Comparison of ENCODE assay signal across 8 cellular contexts in the genomic region with DNA sequence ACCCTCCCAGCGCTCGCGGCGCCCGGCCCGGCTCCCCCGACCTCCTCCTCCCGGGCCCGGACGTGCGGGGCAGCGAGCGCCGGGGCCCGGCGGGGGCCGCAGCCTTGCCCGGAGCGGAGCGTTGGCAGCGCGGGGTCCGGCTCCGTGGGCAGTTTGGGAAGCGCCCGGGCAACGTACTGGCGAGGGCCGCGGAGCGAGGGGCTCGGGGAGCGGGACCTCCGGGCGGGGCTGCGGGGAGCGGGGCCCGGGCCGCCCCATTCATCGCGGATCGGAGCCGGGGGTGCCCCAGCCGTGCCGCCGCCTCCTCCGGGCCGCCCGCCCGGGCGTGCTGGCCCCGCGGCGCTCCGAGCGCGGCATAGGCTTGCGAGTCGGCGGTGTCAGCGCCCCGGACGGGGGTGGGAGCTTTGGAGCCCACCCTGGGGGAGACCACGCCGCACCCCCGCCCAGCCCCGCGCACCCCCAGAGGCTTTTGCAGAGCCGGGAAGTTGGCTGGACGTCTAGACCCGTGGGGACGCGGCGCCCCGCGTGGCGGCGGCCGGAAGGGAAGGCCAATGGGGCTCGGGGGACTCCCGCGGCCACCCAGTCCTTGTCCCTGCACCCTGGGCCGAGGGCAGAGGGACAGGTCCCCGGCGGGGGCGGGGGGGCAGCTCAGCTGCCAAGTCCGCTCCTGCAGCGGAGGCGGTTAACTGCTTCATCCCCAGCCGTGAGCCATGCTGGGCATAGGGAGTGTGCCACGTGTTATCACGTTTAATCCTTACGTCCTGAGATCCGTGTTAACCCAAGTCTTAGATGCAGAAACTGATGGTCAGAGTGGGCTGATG. TPM values are rescaled to one million over a fixed set of nuclear protein-coding genes. Genes with fewer than 3 reads are reported as not detected.
DNase-seq lines count a peak whose midpoint lies in the region; ATAC-seq and TF ChIP-seq lines count a peak whose summit lies in the region.

No MANE protein-coding gene starts in this region.

- no peaks in the 10 kb centered on the region for H3K36me3 Mint-ChIP-seq in osteocyte (ENCODE audit: unreplicated experiment)

- ATAC-seq in Panc1 (peak; percentile 74), HG02870 (IDR thresholded peaks at IDR 0.05; ENCODE audit: unreplicated experiment) (no peak), GM21526 (IDR thresholded peaks at IDR 0.05; ENCODE audit: low FRiP score, unreplicated experiment) (no peak)

- DNase-seq in Caki2 (ENCODE audit: low read depth), result peak; percentile 65
- DNase-seq in Panc1 (ENCODE audit: low read depth, low spot score), result no peak
- DNase-seq in fibroblast of villous mesenchyme (ENCODE audit: low read depth), result peak; percentile 69
- DNase-seq in osteocyte (ENCODE audit: extremely low spot score, unreplicated experiment), result no peak
- DNase-seq in T-helper 1 cell, result no peak
- no peak for DNase-seq in activated CD4-positive, alpha-beta T cell treated with anti-CD3 and anti-CD28 coated beads for 1 hour

- no peaks in the 10 kb centered on the region for H3K27me3 Mint-ChIP-seq in osteocyte (ENCODE audit: unreplicated experiment)

- peaks cover 19% of the 10 kb centered on the region for H3K4me1 Mint-ChIP-seq in osteocyte (ENCODE audit: unreplicated experiment)

- H3K27me3 ChIP-seq in Panc1 (ENCODE audit: control insufficient read depth, insufficient read depth, low read length), result no peaks in the 10 kb centered on the region

- intact Hi-C loops in Panc1 (cut with micrococcal nuclease; ENCODE audit: unreplicated experiment), result no loop called here

- in situ Hi-C loops in Caki2 (cut with HindIII; ENCODE audit: low pct_unique_long_range_greater_than_20kb, low sequenced_read_pairs) (no loop called here), Panc1 (cut with HindIII; ENCODE audit: low pct_unique_long_range_greater_than_20kb, low sequenced_read_pairs) (no loop called here)

- no peak overlapping the region for H3K27ac Mint-ChIP-seq in osteocyte (ENCODE audit: unreplicated experiment)

- peaks cover 10% of the 10 kb centered on the region for H3K4me1 ChIP-seq in Panc1 (ENCODE audit: control insufficient read depth, insufficient read depth, low read length)

- H3K9me3 Mint-ChIP-seq in osteocyte (ENCODE audit: unreplicated experiment), result no peaks in the 10 kb centered on the region

- peak overlapping the region; percentile 37 to 45 for H3K4me3 ChIP-seq in Panc1 (ENCODE audit: low read depth in 2 of 2, low read length in 2 of 2)
- peak overlapping the region; percentile 58 for H3K4me3 ChIP-seq in fibroblast of villous mesenchyme (ENCODE audit: low read depth, low read length)

- POLR2A ChIA-PET in Panc1 (lab: Charles Lee), result no interaction called here

- H3K27ac ChIP-seq in Panc1 (ENCODE audit: low read length), result peak overlapping the region; percentile 39; the same call in 1 of the 2 replicates

- no TSS peak for BruUV-seq in Panc1 (replicated peaks; lab: Mats Ljungman, UMichigan)

- peak overlapping the region; percentile 52 for H3K4me3 Mint-ChIP-seq in osteocyte (ENCODE audit: unreplicated experiment)

- CTCF ChIA-PET in Panc1 (lab: Charles Lee), result interaction anchor here (0.6 kb wide), 1 partner anchor 9 kb away, joined by 4 read pairs; no protein-coding TSS in a partner anchor

- TF ChIP-seq CTCF in Panc1 (IDR thresholded peaks at IDR 0.05) (no peak; the same call in 1 of the 2 replicates), fibroblast of villous mesenchyme (IDR thresholded peaks at IDR 0.05; ENCODE audit: insufficient read depth, low read depth, low read length) (peak; percentile 62), osteocyte (IDR thresholded peaks at IDR 0.05) (peak; percentile 67)

- no peaks in the 10 kb centered on the region for H3K9me3 ChIP-seq in Panc1 (ENCODE audit: control insufficient read depth, insufficient read depth, low read depth, low read length)

- no peaks in the 10 kb centered on the region for H3K36me3 ChIP-seq in Panc1 (ENCODE audit: control insufficient read depth, insufficient read depth, low read length)

RNA-seq across cellular contexts. Expression of a gene that starts 0.9 kb away (rescaled TPM):
- 1.6 and 1.7 TPM in 2 replicates for total RNA-seq in Caki2 (2014; rRNA removed; shearing (Covaris generic); ENCODE audit: low replicate concordance)
- 1.3 TPM for total RNA-seq in Panc1 (2021; ENCODE audit: unreplicated experiment)
- 0.87 TPM for polyA plus RNA-seq in Panc1 (2012; ENCODE audit: insufficient read length)
- total RNA-seq in fibroblast of villous mesenchyme, result 6.0 and 9.7 TPM in 2 replicates
- 4.1 and 4.6 TPM in 2 replicates for total RNA-seq in osteocyte

Comparison
In these comparisons a context has a peak if more than half of its experiments do, and no peak if none do; other contexts are left out.
1. DNase-seq: peak in Caki2 (single experiment) and fibroblast of villous mesenchyme (single experiment); none in Panc1 (single experiment), osteocyte (single experiment), T-helper 1 cell (0 of 5) and activated CD4-positive, alpha-beta T cell treated with anti-CD3 and anti-CD28 coated beads for 1 hour (single experiment).